In the genomic region with DNA sequence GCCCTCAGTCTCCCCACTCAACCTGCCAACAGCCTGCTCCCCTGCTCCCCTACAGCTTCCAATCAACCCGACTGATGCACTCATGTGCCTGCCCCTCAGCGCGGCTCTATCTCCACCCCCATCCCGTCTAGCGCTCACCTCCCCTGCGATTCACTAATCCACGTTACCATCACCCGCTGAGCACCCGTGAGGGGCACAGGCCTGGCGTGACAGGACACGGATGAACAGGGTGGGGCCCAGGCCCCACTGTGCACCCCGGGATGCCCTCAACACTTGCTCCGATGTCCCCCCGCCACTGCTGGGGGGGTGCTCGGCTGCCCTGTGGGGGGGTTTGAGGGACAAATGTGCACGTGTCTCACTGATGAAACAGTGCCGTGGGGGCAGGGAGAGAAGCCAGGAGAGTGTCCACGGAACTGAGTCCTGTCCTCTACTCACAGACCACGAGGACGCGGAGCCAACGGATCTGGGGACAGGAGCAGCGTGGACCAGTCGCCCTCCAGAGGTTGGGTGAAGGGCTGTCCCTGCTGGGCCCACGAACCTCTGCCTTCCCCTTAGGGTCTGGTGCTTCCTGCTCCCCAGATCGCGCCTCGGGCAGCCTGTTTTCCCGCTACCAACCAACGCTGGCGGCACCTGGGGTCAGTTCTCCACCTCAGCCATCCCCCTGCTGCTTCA, we compare ENCODE assay signal across 37 cellular contexts.
A peak's percentile ranks its signal among the peaks of the same experiment; 100 is the strongest.
DNase-seq lines count a peak whose midpoint lies in the region; ATAC-seq, FAIRE-seq and TF ChIP-seq lines count a peak whose summit lies in the region.
"Had no signal": no experiment of that assay in that cellular context is flagged by ENCODE, and none has a peak within 500 bp of the region (broad histone marks: within the 10 kb centered on the region; RNA-seq: fewer than 3 reads in every experiment).

No MANE protein-coding gene starts in this region.

- no peaks in the 10 kb centered on the region for H3K9me3 Mint-ChIP-seq in stimulated activated memory B cell treated with anti-CD40 and anti-IgM and Interleukin-4, amounts not matched to agents 10 μg/mL and 1 μg/mL and 100 μg/mL, for 72 hours
- no peaks in the 10 kb centered on the region for H3K9me3 Mint-ChIP-seq in endothelial cell (ENCODE audit: unreplicated experiment)
- H3K9me3 Mint-ChIP-seq: activated naive CD8-positive, alpha-beta T cell treated with anti-CD3 and anti-CD28 coated beads, Interleukin-2, amount 10 ng/mL, durations not matched to agents 7 days and 5 days; effector memory CD8-positive, alpha-beta T cell; HFFc6; IgD-negative memory B cell; natural killer cell had no signal

- intact Hi-C loops in lower lobe of right lung (cut with DNase I), result no loop called here

- no peak overlapping the region for H3K27ac ChIP-seq in WERI-Rb-1
- no peak overlapping the region for H3K27ac ChIP-seq in lower lobe of right lung
- no peak overlapping the region for H3K27ac ChIP-seq in small intestine (ENCODE audit: low read depth in 1 of 2, low read length in 1 of 2)
- H3K27ac ChIP-seq: 22Rv1, esophagus squamous epithelium, foreskin keratinocyte, heart right ventricle, pancreas, tibial nerve had no signal

- TF ChIP-seq CTCF in WERI-Rb-1 (IDR thresholded peaks at IDR 0.05; ENCODE audit: low read depth, low read length) (0 out of 2 replicates have a peak, but pooled peaks have one; percentile 26), lower lobe of right lung (IDR thresholded peaks at IDR 0.05) (no peak), endothelial cell (IDR thresholded peaks at IDR 0.05; ENCODE audit: unreplicated experiment) (no peak)

- no peak overlapping the region for H3K27ac Mint-ChIP-seq in stimulated activated memory B cell treated with anti-CD40 and anti-IgM and Interleukin-4, amounts not matched to agents 10 μg/mL and 1 μg/mL and 100 μg/mL, for 72 hours
- no peak overlapping the region for H3K27ac Mint-ChIP-seq in endothelial cell (ENCODE audit: unreplicated experiment)
- H3K27ac Mint-ChIP-seq: activated naive CD8-positive, alpha-beta T cell treated with anti-CD3 and anti-CD28 coated beads, Interleukin-2, amount 10 ng/mL, durations not matched to agents 7 days and 5 days; effector memory CD8-positive, alpha-beta T cell; HFFc6; IgD-negative memory B cell had no signal

- FAIRE-seq in small intestine (lab: Jason Lieb, UNC) (no peak), GM19239 (lab: Jason Lieb, UNC) (no peak)
- FAIRE-seq: G401.6, pancreas had no signal

- 87 to 94% (median 93%) methylated on average over 31 of the region's 31 CpGs for WGBS in small intestine, 3 donors

- ATAC-seq in lower lobe of right lung, result no peak
- peak; percentile 9 for ATAC-seq in stimulated activated memory B cell treated with anti-CD40 and anti-IgM and Interleukin-4, amounts not matched to agents 10 μg/mL and 1 μg/mL and 100 μg/mL, for 72 hours
- ATAC-seq: effector memory CD8-positive, alpha-beta T cell; foreskin keratinocyte; heart right ventricle; mucosa of descending colon; PC-3 had no signal

- H3K36me3 ChIP-seq in WERI-Rb-1 (peaks cover 4% of the 10 kb centered on the region; the same call in 1 of the 2 replicates), lower lobe of right lung (peaks cover 7% of the 10 kb centered on the region), small intestine (ENCODE audit: control insufficient read depth in 2 of 2, insufficient read depth in 2 of 2, low read length in 2 of 2) (no peaks in the 10 kb centered on the region)

- H3K36me3 Mint-ChIP-seq in stimulated activated memory B cell treated with anti-CD40 and anti-IgM and Interleukin-4, amounts not matched to agents 10 μg/mL and 1 μg/mL and 100 μg/mL, for 72 hours, result peaks cover 5% of the 10 kb centered on the region
- peaks cover 3% of the 10 kb centered on the region for H3K36me3 Mint-ChIP-seq in endothelial cell (ENCODE audit: low read depth, unreplicated experiment)
- H3K36me3 Mint-ChIP-seq: activated naive CD8-positive, alpha-beta T cell treated with anti-CD3 and anti-CD28 coated beads, Interleukin-2, amount 10 ng/mL, durations not matched to agents 7 days and 5 days; natural killer cell had no signal

- peaks cover 14% of the 10 kb centered on the region for H3K27me3 Mint-ChIP-seq in stimulated activated memory B cell treated with anti-CD40 and anti-IgM and Interleukin-4, amounts not matched to agents 10 μg/mL and 1 μg/mL and 100 μg/mL, for 72 hours
- H3K27me3 Mint-ChIP-seq in endothelial cell (ENCODE audit: unreplicated experiment), result peaks cover 6% of the 10 kb centered on the region
- H3K27me3 Mint-ChIP-seq: activated naive CD8-positive, alpha-beta T cell treated with anti-CD3 and anti-CD28 coated beads, Interleukin-2, amount 10 ng/mL, durations not matched to agents 7 days and 5 days; effector memory CD8-positive, alpha-beta T cell; IgD-negative memory B cell had no signal

- H3K27me3 ChIP-seq in WERI-Rb-1 (ENCODE audit: insufficient read depth, low read depth, severe bottlenecking), result no peaks in the 10 kb centered on the region
- H3K27me3 ChIP-seq in lower lobe of right lung (ENCODE audit: low read depth), result no peaks in the 10 kb centered on the region
- no peaks in the 10 kb centered on the region for H3K27me3 ChIP-seq in small intestine (ENCODE audit: control insufficient read depth in 2 of 2, insufficient read depth in 2 of 2, low read length in 2 of 2)
- H3K27me3 ChIP-seq: esophagus squamous epithelium, foreskin keratinocyte, pancreas, tibial nerve had no signal

- H3K9me3 ChIP-seq in WERI-Rb-1 (ENCODE audit: severe bottlenecking), result no peaks in the 10 kb centered on the region
- H3K9me3 ChIP-seq in lower lobe of right lung, result no peaks in the 10 kb centered on the region
- no peaks in the 10 kb centered on the region for H3K9me3 ChIP-seq in small intestine (ENCODE audit: control insufficient read depth, low read depth)
- H3K9me3 ChIP-seq: esophagus squamous epithelium, mucosa of descending colon, pancreas, tibial nerve had no signal

- no peak overlapping the region for H3K4me3 ChIP-seq in WERI-Rb-1 (ENCODE audit: low read depth, low read length)
- no peak overlapping the region for H3K4me3 ChIP-seq in lower lobe of right lung
- H3K4me3 ChIP-seq in small intestine (ENCODE audit: low read depth in 1 of 2, low read length in 2 of 2), result no peak overlapping the region
- H3K4me3 ChIP-seq: esophagus squamous epithelium, heart right ventricle, mucosa of descending colon, pancreas, tibial nerve had no signal

- DNase-seq in activated CD4-positive, CD25-positive, alpha-beta regulatory T cell treated with anti-CD3 and anti-CD28 coated beads, Interleukin-2, amount 50 U/mL, for 72 hours, result peak; percentile 23
- DNase-seq in activated CD4-positive, CD25-positive, alpha-beta regulatory T cell (lab: John Stamatoyannopoulos, UW), result no peak
- no peak for DNase-seq in WERI-Rb-1
- DNase-seq in lower lobe of right lung, result peak; percentile 32
- no peak for DNase-seq in small intestine
- no peak for DNase-seq in GM19239 (ENCODE audit: insufficient read length, low spot score)
- no peak for DNase-seq in endothelial cell (ENCODE audit: low spot score)
- DNase-seq: activated CD4-positive, alpha-beta T cell treated with anti-CD3 and anti-CD28 coated beads for 48 hours; activated CD8-positive, alpha-beta memory T cell treated with anti-CD3 and anti-CD28 coated beads for 24 hours; activated gamma-delta T cell; activated naive CD8-positive, alpha-beta T cell treated with anti-CD3 and anti-CD28 coated beads, Interleukin-2, amount 10 ng/mL, durations not matched to agents 7 days and 5 days; activated T-cell treated with anti-CD3 and anti-CD28 coated beads for 4 hours; central memory CD4-positive, alpha-beta T cell; DMS79; effector memory CD8-positive, alpha-beta T cell; esophagus squamous epithelium; foreskin keratinocyte; heart right ventricle; HFFc6; mammary epithelial cell; MV-4-11; natural killer cell; NCI-H1436 treated with DMSO at 0.1 percent for 48 hours; NCI-H2081 treated with DMSO at 0.1 percent for 48 hours; NCI-H226; NCI-H526 treated with DMSO at 0.1 percent for 48 hours; NK-92 treated with Interleukin-12 subunit alpha and Interleukin-12 subunit beta, amount 100 ng/mL, for 24 hours; PC-3; stimulated activated CD4-positive, alpha-beta T cell treated with anti-CD3 and anti-CD28 coated beads, Interleukin-4, amount 100 ng/mL, for 24 hours; T-helper 2 cell had no signal

- H3K4me1 ChIP-seq in lower lobe of right lung (peaks cover under 1% of the 10 kb centered on the region), small intestine (ENCODE audit: control insufficient read depth in 2 of 2, insufficient read depth in 1 of 2, low read depth in 1 of 2, low read length in 1 of 2) (no peaks in the 10 kb centered on the region)
- H3K4me1 ChIP-seq: foreskin keratinocyte, heart right ventricle, pancreas, tibial nerve had no signal

- H3K4me1 Mint-ChIP-seq in stimulated activated memory B cell treated with anti-CD40 and anti-IgM and Interleukin-4, amounts not matched to agents 10 μg/mL and 1 μg/mL and 100 μg/mL, for 72 hours, result peaks cover 14% of the 10 kb centered on the region
- H3K4me1 Mint-ChIP-seq in endothelial cell (ENCODE audit: unreplicated experiment), result no peaks in the 10 kb centered on the region
- H3K4me1 Mint-ChIP-seq: IgD-negative memory B cell had no signal

- no peak overlapping the region for H3K4me3 Mint-ChIP-seq in stimulated activated memory B cell treated with anti-CD40 and anti-IgM and Interleukin-4, amounts not matched to agents 10 μg/mL and 1 μg/mL and 100 μg/mL, for 72 hours
- H3K4me3 Mint-ChIP-seq in endothelial cell (ENCODE audit: unreplicated experiment), result no peak overlapping the region
- H3K4me3 Mint-ChIP-seq: activated naive CD8-positive, alpha-beta T cell treated with anti-CD3 and anti-CD28 coated beads, Interleukin-2, amount 10 ng/mL, durations not matched to agents 7 days and 5 days; effector memory CD8-positive, alpha-beta T cell; HFFc6; natural killer cell had no signal

Comparison
In these comparisons a context has a peak if more than half of its experiments do, and no peak if none do; other contexts are left out.
1. DNase-seq: peak in activated CD4-positive, CD25-positive, alpha-beta regulatory T cell treated with anti-CD3 and anti-CD28 coated beads, Interleukin-2, amount 50 U/mL, for 72 hours (single experiment) and lower lobe of right lung (single experiment); none in activated CD4-positive, CD25-positive, alpha-beta regulatory T cell (0 of 4), WERI-Rb-1 (single experiment), small intestine (single experiment), GM19239 (single experiment) and endothelial cell (single experiment).